1 cellular context compared by ENCODE assay signal in genomic region chr21:46368533-46369285, GRCh38.
TF ChIP-seq lines count a peak whose summit lies in the region.

No MANE protein-coding gene starts in this region.

TF ChIP-seq in GM23338, 12 proteins besides CTCF, POLR2A, EP300 and RAD21 (continued from another document):
- TF ChIP-seq REST (IDR thresholded peaks at IDR 0.05; ENCODE audit: unreplicated experiment): no peak
- TF ChIP-seq, protein P1, sequence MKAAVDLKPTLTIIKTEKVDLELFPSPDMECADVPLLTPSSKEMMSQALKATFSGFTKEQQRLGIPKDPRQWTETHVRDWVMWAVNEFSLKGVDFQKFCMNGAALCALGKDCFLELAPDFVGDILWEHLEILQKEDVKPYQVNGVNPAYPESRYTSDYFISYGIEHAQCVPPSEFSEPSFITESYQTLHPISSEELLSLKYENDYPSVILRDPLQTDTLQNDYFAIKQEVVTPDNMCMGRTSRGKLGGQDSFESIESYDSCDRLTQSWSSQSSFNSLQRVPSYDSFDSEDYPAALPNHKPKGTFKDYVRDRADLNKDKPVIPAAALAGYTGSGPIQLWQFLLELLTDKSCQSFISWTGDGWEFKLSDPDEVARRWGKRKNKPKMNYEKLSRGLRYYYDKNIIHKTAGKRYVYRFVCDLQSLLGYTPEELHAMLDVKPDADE (IDR thresholded peaks at IDR 0.05): no peak
- TF ChIP-seq CREB1 (CRISPR knock-in tag; IDR thresholded peaks at IDR 0.05; ENCODE audit: low read depth): no peak
TF ChIP-seq in GM23338: peak in this region for 0.
